8 cellular contexts compared by ENCODE assay signal in the genomic region with DNA sequence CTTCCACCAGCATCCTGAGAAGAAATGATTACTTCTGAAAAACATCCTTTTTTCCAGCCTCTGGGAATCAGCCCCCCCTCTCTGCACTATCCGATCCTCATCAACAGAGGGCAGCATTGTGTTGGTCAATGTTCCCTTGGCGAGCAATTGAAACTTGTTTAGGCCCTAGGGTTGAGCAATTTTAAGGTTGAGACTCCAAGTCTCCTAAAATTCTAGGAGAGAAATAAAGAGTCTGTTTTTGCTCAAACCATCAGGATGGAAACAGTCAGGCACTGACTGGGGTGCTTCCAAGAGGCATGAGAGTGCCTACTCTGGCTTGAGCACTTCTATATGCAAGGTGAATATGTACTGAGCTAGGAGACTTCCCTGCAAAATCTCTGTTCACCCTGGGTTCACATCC. TPM values are rescaled to one million over a fixed set of nuclear protein-coding genes. Genes with fewer than 3 reads are reported as not detected.
DNase-seq lines count a peak whose midpoint lies in the region; ATAC-seq and TF ChIP-seq lines count a peak whose summit lies in the region.

No MANE protein-coding gene starts in this region.

- H3K27me3 ChIP-seq in left lung (no peaks in the 10 kb centered on the region), tibial nerve (no peaks in the 10 kb centered on the region)

- H3K9me3 ChIP-seq in left lung (no peaks in the 10 kb centered on the region), tibial nerve (no peaks in the 10 kb centered on the region)

- TF ChIP-seq EP300 in tibial nerve (IDR thresholded peaks at IDR 0.05) = peak in 1 of 2 donors; percentile 22

- H3K36me3 ChIP-seq in left lung (no peaks in the 10 kb centered on the region), tibial nerve (no peaks in the 10 kb centered on the region)

- H3K4me3 ChIP-seq in choroid plexus epithelial cell (ENCODE audit: low read depth, low read length) = no peak overlapping the region
- no peak overlapping the region for H3K4me3 ChIP-seq in left lung
- H3K4me3 ChIP-seq in tibial nerve = no peak overlapping the region

- ATAC-seq in GM19452 (IDR thresholded peaks at IDR 0.05; ENCODE audit: unreplicated experiment) (peak; percentile 39), HG03354 (IDR thresholded peaks at IDR 0.05; ENCODE audit: poor library complexity, severe bottlenecking, unreplicated experiment) (peak; percentile 55), left lung (peak; percentile 95)

- 4 to 7% methylated on average over 2 of the region's 2 CpGs for WGBS in tibial nerve, 2 donors

- H3K27ac ChIP-seq in left lung = no peak overlapping the region
- no peak overlapping the region for H3K27ac ChIP-seq in tibial nerve

- H3K4me1 ChIP-seq in left lung (peaks cover 0 to 8% of the 10 kb centered on the region in 2 donors), tibial nerve (peaks cover 0 to 5% (median 2%) of the 10 kb centered on the region in 4 donors)

- TF ChIP-seq CTCF in choroid plexus epithelial cell (conservative IDR thresholded peaks at IDR 0.05; ENCODE audit: low read depth, low read length) (peak; percentile 95), left lung (IDR thresholded peaks at IDR 0.05) (peak; percentile 81 to 85), tibial nerve (IDR thresholded peaks at IDR 0.05) (peak; percentile 65 to 89 (median 81))

- no peak for TF ChIP-seq POLR2A in tibial nerve (IDR thresholded peaks at IDR 0.05)

- DNase-seq in NCI-H146 (lab: John Stamatoyannopoulos, UW) = peak; percentile 37
- no peak for DNase-seq in NCI-H146 treated with DMSO at 0.1 percent for 48 hours (lab: John Stamatoyannopoulos, UW; ENCODE audit: unreplicated experiment)
- peak; percentile 63 for DNase-seq in OCI-M1 (lab: John Stamatoyannopoulos, UW)
- peak; percentile 72 for DNase-seq in choroid plexus epithelial cell (ENCODE audit: low read depth)
- no peak for DNase-seq in left lung
- peak; percentile 35 to 74 for DNase-seq in tibial nerve (ENCODE audit: low spot score in 2 of 2)

- intact Hi-C loops in left lung (cut with DNase I) = loop anchor here in 1 of 2 donors (10.0 kb wide), 1 partner anchor 61 kb away; no protein-coding TSS in a partner anchor

RNA-seq across cellular contexts. Expression of a gene that starts 12.4 kb away (rescaled TPM):
- total RNA-seq in left lung (10 to 100 TPM; 48.7 to 63.4 TPM), tibial nerve (10 to 100 TPM; 14.4 to 27.3 (median 18.0) TPM)

Comparison
In these comparisons a context has a peak if more than half of its experiments do, and no peak if none do; other contexts are left out.
1. DNase-seq: peak in NCI-H146 (single experiment), OCI-M1 (single experiment), choroid plexus epithelial cell (single experiment) and tibial nerve (2 of 2); none in NCI-H146 treated with DMSO at 0.1 percent for 48 hours (single experiment) and left lung (0 of 2).
2. ATAC-seq: peak in every context shown above with its lines; median percentile 95 in left lung; 55 in HG03354; 39 in GM19452.
3. Peak in every context shown above with its lines, with median percentiles within 50 percentile points of each other: CTCF ChIP-seq.